In the genomic region with DNA sequence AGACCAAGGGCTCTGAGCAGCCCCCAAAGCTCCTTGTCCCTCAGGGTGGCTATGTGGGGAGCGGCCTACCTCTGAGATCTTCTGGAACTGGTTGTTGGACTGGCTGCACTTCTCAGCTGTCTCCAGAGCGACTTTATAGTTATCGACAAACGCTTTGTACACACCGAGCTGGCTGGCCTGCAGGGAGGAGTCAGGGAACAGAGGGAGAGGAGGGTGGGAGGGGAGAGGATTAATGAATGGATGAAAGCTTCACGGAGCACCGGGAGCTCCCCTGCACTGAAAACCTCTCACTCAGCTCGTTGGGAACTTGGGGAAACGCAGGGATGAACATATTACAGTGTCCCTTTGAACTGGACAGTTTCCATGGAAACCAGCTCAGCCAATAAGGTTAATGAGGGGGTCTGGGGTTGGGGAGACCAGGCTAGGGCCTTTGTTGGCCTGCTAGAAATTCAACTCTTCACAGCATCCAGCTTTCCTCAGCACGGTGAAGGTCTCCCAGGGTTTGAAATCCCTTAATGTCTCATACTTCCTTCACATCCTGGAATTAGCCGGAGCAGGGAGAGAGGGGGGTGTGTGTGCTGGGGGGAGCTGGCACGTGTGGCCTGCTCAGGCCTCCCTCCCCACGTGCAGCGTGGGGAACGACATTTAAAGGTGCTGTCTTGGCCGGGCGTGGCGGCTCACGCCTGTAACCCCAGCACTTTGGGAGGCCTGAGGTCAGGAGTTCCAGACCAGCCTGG, we compare ENCODE assay signal across 15 cellular contexts.
DNase-seq lines count a peak whose midpoint lies in the region; ATAC-seq and TF ChIP-seq lines count a peak whose summit lies in the region.
"Had no signal": no experiment of that assay in that cellular context is flagged by ENCODE, and none has a peak within 500 bp of the region (broad histone marks: within the 10 kb centered on the region; RNA-seq: fewer than 3 reads in every experiment).

No MANE protein-coding gene starts in this region.

- peak overlapping the region; percentile 52 for H3K27ac ChIP-seq in left ventricle myocardium inferior (replicated peaks)
- no peak overlapping the region for H3K27ac ChIP-seq in lower lobe of right lung
- no peak overlapping the region for H3K27ac ChIP-seq in uterus
- H3K27ac ChIP-seq: psoas muscle had no signal

- H3K27ac Mint-ChIP-seq in activated naive CD4-positive, alpha-beta T cell treated with anti-CD3 and anti-CD28 coated beads, Interleukin-2, amount 10 ng/mL, durations not matched to agents 7 days and 5 days: no peak overlapping the region
- H3K27ac Mint-ChIP-seq: activated naive CD8-positive, alpha-beta T cell treated with anti-CD3 and anti-CD28 coated beads, Interleukin-2, amount 50 U/mL, for 24 hours had no signal

- no peaks in the 10 kb centered on the region for H3K9me3 ChIP-seq in left ventricle myocardium inferior (replicated peaks)
- H3K9me3 ChIP-seq in lower lobe of right lung: no peaks in the 10 kb centered on the region
- no peaks in the 10 kb centered on the region for H3K9me3 ChIP-seq in uterus
- H3K9me3 ChIP-seq: psoas muscle, transverse colon had no signal

- ATAC-seq in left ventricle myocardium superior: no peak
- no peak for ATAC-seq in lower lobe of right lung
- ATAC-seq: activated CD4-positive, CD25-positive, alpha-beta regulatory T cell treated with anti-CD3 and anti-CD28 coated beads, Interleukin-2, amount 50 U/mL, for 24 hours; activated naive CD8-positive, alpha-beta T cell treated with anti-CD3 and anti-CD28 coated beads, Interleukin-2, amount 50 U/mL, for 24 hours; psoas muscle had no signal

- CTCF ChIA-PET in activated naive CD4-positive, alpha-beta T cell treated with anti-CD3 and anti-CD28 coated beads, Interleukin-2, amount 10 ng/mL, durations not matched to agents 7 days and 5 days (lab: Charles Lee): no interaction called here

- H3K4me3 ChIP-seq in left ventricle myocardium inferior: no peak overlapping the region
- H3K4me3 ChIP-seq in lower lobe of right lung: no peak overlapping the region
- H3K4me3 ChIP-seq in uterus: no peak overlapping the region
- H3K4me3 ChIP-seq: psoas muscle, transverse colon had no signal

- no peaks in the 10 kb centered on the region for H3K9me3 Mint-ChIP-seq in activated naive CD4-positive, alpha-beta T cell treated with anti-CD3 and anti-CD28 coated beads, Interleukin-2, amount 10 ng/mL, durations not matched to agents 7 days and 5 days
- H3K9me3 Mint-ChIP-seq: activated naive CD8-positive, alpha-beta T cell treated with anti-CD3 and anti-CD28 coated beads, Interleukin-2, amount 50 U/mL, for 24 hours had no signal

- no peaks in the 10 kb centered on the region for H3K27me3 Mint-ChIP-seq in activated naive CD4-positive, alpha-beta T cell treated with anti-CD3 and anti-CD28 coated beads, Interleukin-2, amount 10 ng/mL, durations not matched to agents 7 days and 5 days
- H3K27me3 Mint-ChIP-seq: activated naive CD8-positive, alpha-beta T cell treated with anti-CD3 and anti-CD28 coated beads, Interleukin-2, amount 50 U/mL, for 24 hours had no signal

- no peak overlapping the region for H3K4me3 Mint-ChIP-seq in activated naive CD4-positive, alpha-beta T cell treated with anti-CD3 and anti-CD28 coated beads, Interleukin-2, amount 10 ng/mL, durations not matched to agents 7 days and 5 days
- H3K4me3 Mint-ChIP-seq: activated naive CD8-positive, alpha-beta T cell treated with anti-CD3 and anti-CD28 coated beads, Interleukin-2, amount 50 U/mL, for 24 hours had no signal

- intact Hi-C loops in left ventricle myocardium inferior (cut with micrococcal nuclease) (no loop called here), left ventricle myocardium superior (cut with micrococcal nuclease) (no loop called here), lower lobe of right lung (cut with DNase I) (no loop called here), uterus (cut with DNase I; ENCODE audit: low total_unique reads) (no loop called here)

- TF ChIP-seq CTCF in left ventricle myocardium inferior (IDR thresholded peaks at IDR 0.05; ENCODE audit: borderline replicate concordance) (no peak), lower lobe of right lung (IDR thresholded peaks at IDR 0.05) (no peak), uterus (IDR thresholded peaks at IDR 0.05) (no peak)

- no peaks in the 10 kb centered on the region for H3K4me1 Mint-ChIP-seq in activated naive CD4-positive, alpha-beta T cell treated with anti-CD3 and anti-CD28 coated beads, Interleukin-2, amount 10 ng/mL, durations not matched to agents 7 days and 5 days

- H3K27me3 ChIP-seq in left ventricle myocardium inferior (ENCODE audit: low read depth) (no peaks in the 10 kb centered on the region), lower lobe of right lung (ENCODE audit: low read depth) (no peaks in the 10 kb centered on the region), uterus (no peaks in the 10 kb centered on the region)
- H3K27me3 ChIP-seq: transverse colon had no signal

- H3K36me3 ChIP-seq in left ventricle myocardium inferior (peaks cover 35% of the 10 kb centered on the region), lower lobe of right lung (peaks cover 67% of the 10 kb centered on the region), uterus (no peaks in the 10 kb centered on the region)

- TF ChIP-seq POLR2A in uterus (IDR thresholded peaks at IDR 0.05): no peak

- no peak for DNase-seq in left ventricle myocardium inferior
- DNase-seq in left ventricle myocardium superior: no peak
- DNase-seq in astrocyte of the hippocampus (ENCODE audit: low read depth, low spot score): peak; percentile 60
- DNase-seq in lower lobe of right lung: peak; percentile 35
- DNase-seq in uterus: no peak
- DNase-seq in NCI-H1105 treated with DMSO at 0.1 percent for 48 hours (lab: John Stamatoyannopoulos, UW): no peak
- no peak for DNase-seq in activated naive CD4-positive, alpha-beta T cell treated with anti-CD3 and anti-CD28 coated beads, Interleukin-2, amount 10 ng/mL, durations not matched to agents 7 days and 5 days
- DNase-seq in cerebellar nuclear complex (lab: John Stamatoyannopoulos, UW): no peak
- DNase-seq: activated naive CD8-positive, alpha-beta T cell treated with anti-CD3 and anti-CD28 coated beads, Interleukin-2, amount 50 U/mL, for 24 hours; activated T-cell treated with anti-CD3 and anti-CD28 coated beads for 4 hours; Calu3; midbrain; transverse colon had no signal

- H3K4me1 ChIP-seq in left ventricle myocardium inferior (peaks cover 77% of the 10 kb centered on the region), lower lobe of right lung (peaks cover 61% of the 10 kb centered on the region), uterus (peaks cover 0 to 4% of the 10 kb centered on the region in 2 donors)

- H3K36me3 Mint-ChIP-seq in activated naive CD4-positive, alpha-beta T cell treated with anti-CD3 and anti-CD28 coated beads, Interleukin-2, amount 10 ng/mL, durations not matched to agents 7 days and 5 days: peaks cover 30% of the 10 kb centered on the region

Comparison
In these comparisons a context has a peak if more than half of its experiments do, and no peak if none do; other contexts are left out.
1. DNase-seq: peak in astrocyte of the hippocampus (single experiment) and lower lobe of right lung (single experiment); none in left ventricle myocardium inferior (single experiment), left ventricle myocardium superior (single experiment), uterus (0 of 2), NCI-H1105 treated with DMSO at 0.1 percent for 48 hours (single experiment), activated naive CD4-positive, alpha-beta T cell treated with anti-CD3 and anti-CD28 coated beads, Interleukin-2, amount 10 ng/mL, durations not matched to agents 7 days and 5 days (single experiment) and cerebellar nuclear complex (0 of 2).